Comparison of ENCODE assay signal across 17 cellular contexts in the genomic region with DNA sequence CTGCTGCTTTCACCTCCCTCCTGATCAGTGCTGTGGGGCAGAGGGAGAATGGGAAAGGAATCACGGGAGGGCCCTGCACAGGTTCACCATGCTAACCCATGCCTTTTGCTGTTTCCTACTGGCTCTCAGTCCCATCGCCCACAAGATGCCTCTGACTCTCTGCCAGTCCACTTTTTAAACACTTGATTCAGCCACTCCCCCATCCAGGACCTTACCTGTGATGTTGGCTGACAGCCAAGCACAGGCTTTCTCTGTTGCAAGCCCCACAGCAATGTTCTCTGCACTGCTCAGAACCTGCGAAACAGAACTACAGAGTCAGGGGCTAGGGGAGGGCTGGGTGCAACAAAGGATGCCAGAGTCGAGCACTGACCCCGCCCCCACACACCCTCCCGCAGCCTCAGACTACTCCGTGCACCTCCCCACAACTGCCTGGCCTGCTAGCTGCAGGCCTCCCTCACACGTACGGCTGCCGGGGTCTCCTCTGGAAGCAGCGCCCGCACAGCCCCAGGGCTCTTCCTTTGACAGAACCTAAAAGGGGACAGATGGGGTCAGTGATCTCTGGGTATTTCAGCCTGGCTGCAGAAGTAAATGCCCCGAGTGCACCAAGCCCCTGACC. TPM values are rescaled to one million over a fixed set of nuclear protein-coding genes. Genes with fewer than 3 reads are reported as not detected.
A peak's percentile ranks its signal among the peaks of the same experiment; 100 is the strongest.
DNase-seq lines count a peak whose midpoint lies in the region; ATAC-seq, FAIRE-seq and TF ChIP-seq lines count a peak whose summit lies in the region.
"Had no signal": no experiment of that assay in that cellular context is flagged by ENCODE, and none has a peak within 500 bp of the region (broad histone marks: within the 10 kb centered on the region; RNA-seq: fewer than 3 reads in every experiment).

No MANE protein-coding gene starts in this region.

- DNase-seq in DMS79 (lab: John Stamatoyannopoulos, UW) (peak; percentile 54), RWPE2 (ENCODE audit: low spot score) (no peak), HepG2 (ENCODE audit: low spot score) (no peak), cerebellar cortex (ENCODE audit: low spot score) (no peak)
- DNase-seq in activated T-cell treated with anti-CD3 and anti-CD28 coated beads, Interleukin-2, amount 50 U/mL, for 4 hours: no peak
- DNase-seq: activated CD4-positive, alpha-beta T cell treated with anti-CD3 and anti-CD28 coated beads for 1 hour; GF-D8; MM.1S; NCI-H226; occipital lobe; SHP77 treated with DMSO at 0.1 percent for 48 hours; stimulated activated CD4-positive, alpha-beta T cell treated with anti-CD3 and anti-CD28 coated beads, Interleukin-1b, Interleukin-23, amount 100 ng/mL, for 48 hours had no signal

- H3K9me3 Mint-ChIP-seq in activated T-cell treated with anti-CD3 and anti-CD28 coated beads, Interleukin-2, amount 50 U/mL, for 4 hours: no peaks in the 10 kb centered on the region

- H3K4me2 ChIP-seq in HepG2 (ENCODE audit: low read depth, low read length): no peak overlapping the region

- H3K27me3 ChIP-seq in RWPE2 (ENCODE audit: insufficient read depth, poor library complexity, severe bottlenecking): no peaks in the 10 kb centered on the region
- H3K27me3 ChIP-seq in HepG2 (ENCODE audit: control insufficient read depth in 1 of 2, insufficient read depth in 2 of 2, low read length in 2 of 2): no peaks in the 10 kb centered on the region
- H3K27me3 ChIP-seq: ascending aorta had no signal

- CTCF ChIA-PET in HepG2 (lab: Yijun Ruan, JAX; ENCODE audit: low intra/inter-chr PET ratio, low total read pairs): no interaction called here

- TF ChIP-seq POLR2A in HepG2 (IDR thresholded peaks at IDR 0.05; ENCODE audit: insufficient read depth in 1 of 2, low read depth in 2 of 2, low read length in 2 of 2): no peak

- intact Hi-C loops in HepG2 (cut with micrococcal nuclease; ENCODE audit: unreplicated experiment): no loop called here

- 98% methylated on average over 13 of the region's 13 CpGs for WGBS in HepG2 (ENCODE audit: low lambda C conversion rate)

- TF ChIP-seq RAD21 in Ishikawa (IDR thresholded peaks at IDR 0.05; ENCODE audit: low read depth) (no peak), HepG2 (CRISPR knock-in tag; IDR thresholded peaks at IDR 0.05) (no peak)

- H2AFZ ChIP-seq in HepG2 (ENCODE audit: low read length): no peak overlapping the region

- no peak overlapping the region for H3K4me3 Mint-ChIP-seq in activated T-cell treated with anti-CD3 and anti-CD28 coated beads, Interleukin-2, amount 50 U/mL, for 4 hours

- H3K9ac ChIP-seq in HepG2 (ENCODE audit: insufficient read depth, low read depth, low read length): no peak overlapping the region

- ATAC-seq in RWPE2 (ENCODE audit: low read depth) (peak; percentile 22), HepG2 (no peak), GM21515 (IDR thresholded peaks at IDR 0.05; ENCODE audit: unreplicated experiment) (no peak)
- no peak for ATAC-seq in activated T-cell treated with anti-CD3 and anti-CD28 coated beads, Interleukin-2, amount 50 U/mL, for 4 hours

- H3K27me3 Mint-ChIP-seq in activated T-cell treated with anti-CD3 and anti-CD28 coated beads, Interleukin-2, amount 50 U/mL, for 4 hours (ENCODE audit: low read depth): no peaks in the 10 kb centered on the region

- H3K79me2 ChIP-seq in HepG2 (ENCODE audit: insufficient read depth, low read length): no peaks in the 10 kb centered on the region

- H3K4me3 ChIP-seq in RWPE2 (ENCODE audit: severe bottlenecking): no peak overlapping the region
- H3K4me3 ChIP-seq in HepG2 (replicated peaks in 1 of 3; ENCODE audit: insufficient read depth in 1 of 3, low read depth in 2 of 3, low read length in 3 of 3): no peak overlapping the region
- H3K4me3 ChIP-seq: ascending aorta had no signal

- H3K36me3 ChIP-seq in RWPE2 (ENCODE audit: low read depth) (peaks cover 92% of the 10 kb centered on the region), HepG2 (replicated peaks in 1 of 2; ENCODE audit: control insufficient read depth in 1 of 2, insufficient read depth in 2 of 2, low read length in 2 of 2) (peaks cover 57 to 92% of the 10 kb centered on the region in 2 experiments)

- TF ChIP-seq CTCF in RWPE2 (IDR thresholded peaks at IDR 0.05; ENCODE audit: poor library complexity, severe bottlenecking) (no peak), HepG2 (CRISPR knock-in tag; IDR thresholded peaks at IDR 0.05) (no peak)

- H3K4me1 ChIP-seq in RWPE2 (ENCODE audit: insufficient read depth, poor library complexity, severe bottlenecking): no peaks in the 10 kb centered on the region
- H3K4me1 ChIP-seq in HepG2 (ENCODE audit: insufficient read depth, low read length): no peaks in the 10 kb centered on the region
- H3K4me1 ChIP-seq: ascending aorta had no signal

- no peak for FAIRE-seq in HepG2 (lab: Jason Lieb, UNC)
- FAIRE-seq: GM12891 had no signal

- no TSS peak for BruUV-seq in HepG2 (replicated peaks; lab: Mats Ljungman, UMichigan)

- TF ChIP-seq EP300 in Ishikawa (IDR thresholded peaks at IDR 0.05; ENCODE audit: borderline replicate concordance) (no peak), HepG2 (IDR thresholded peaks at IDR 0.05; ENCODE audit: low read depth in 2 of 2, low read length in 2 of 2) (no peak), HepG2 (CRISPR knock-in tag; IDR thresholded peaks at IDR 0.05; ENCODE audit: borderline replicate concordance) (no peak)

- H3K36me3 Mint-ChIP-seq in activated T-cell treated with anti-CD3 and anti-CD28 coated beads, Interleukin-2, amount 50 U/mL, for 4 hours (ENCODE audit: insufficient read depth): peaks cover 42% of the 10 kb centered on the region

- H3K4me1 Mint-ChIP-seq in activated T-cell treated with anti-CD3 and anti-CD28 coated beads, Interleukin-2, amount 50 U/mL, for 4 hours (ENCODE audit: low read depth): no peaks in the 10 kb centered on the region

- in situ Hi-C loops in HepG2 (cut with HindIII; ENCODE audit: extremely low pct_ligation_motif_present, low pct_unique_long_range_greater_than_20kb): no loop called here

- H3K27ac ChIP-seq in RWPE2 (ENCODE audit: poor library complexity, severe bottlenecking): no peak overlapping the region
- no peak overlapping the region for H3K27ac ChIP-seq in HepG2 (ENCODE audit: extremely low read length, insufficient read depth, low read length)
- H3K27ac ChIP-seq: ascending aorta, epithelial cell of prostate had no signal

- no peaks in the 10 kb centered on the region for H4K20me1 ChIP-seq in HepG2 (ENCODE audit: insufficient read depth, low read length)

- no peaks in the 10 kb centered on the region for H3K9me3 ChIP-seq in RWPE2 (ENCODE audit: severe bottlenecking)
- H3K9me3 ChIP-seq in HepG2 (ENCODE audit: low read length): no peaks in the 10 kb centered on the region
- H3K9me3 ChIP-seq: ascending aorta had no signal

- POLR2A ChIA-PET in HepG2 (lab: Yijun Ruan, JAX): no interaction called here

TF ChIP-seq in Ishikawa, 13 proteins besides CTCF, POLR2A, EP300 and RAD21:
- TF ChIP-seq FOXM1 (IDR thresholded peaks at IDR 0.05; ENCODE audit: borderline replicate concordance, low read depth) (no peak), NFIC (IDR thresholded peaks at IDR 0.05) (peak; percentile 49), ZBTB7A (IDR thresholded peaks at IDR 0.05; ENCODE audit: low read depth) (no peak)

TF ChIP-seq in HepG2, 621 proteins besides CTCF, POLR2A, EP300 and RAD21:
- TF ChIP-seq ZNF558 (CRISPR knock-in tag; IDR thresholded peaks at IDR 0.05; ENCODE audit: borderline replicate concordance): no peak
- TF ChIP-seq RBM22 (optimal IDR thresholded peaks at IDR 0.05; ENCODE audit: low read length): peak; percentile 14
- no peak for TF ChIP-seq NR2F6 (IDR thresholded peaks at IDR 0.05)
- no peak for TF ChIP-seq NR2F6 (CRISPR knock-in tag; IDR thresholded peaks at IDR 0.05)
TF ChIP-seq in HepG2: peak in this region for 1.

RNA-seq across cellular contexts. Expression of a gene that starts 9.1 kb away (rescaled TPM):
- total RNA-seq in HepG2 (2016; rRNA removed; fragmentation: Illumina TruSeq; extraction: Trizol): 10.8 and 16.1 TPM in 2 replicates
- total RNA-seq in HepG2 (2016; cell fraction: cytosol; rRNA removed; fragmentation: Illumina TruSeq; extraction: Trizol; ENCODE audit: low read depth): 5.1 and 5.9 TPM in 2 replicates
- total RNA-seq in HepG2 (2016; cell fraction: insoluble cytoplasmic fraction; rRNA removed; fragmentation: Illumina TruSeq; extraction: Trizol): 8.8 and 15.2 TPM in 2 replicates
- 6.3 and 6.5 TPM in 2 replicates for total RNA-seq in HepG2 (2016; cell fraction: membrane; rRNA removed; fragmentation: Illumina TruSeq; extraction: Trizol)
- 17.7 and 18.9 TPM in 2 replicates for total RNA-seq in HepG2 (2016; cell fraction: nucleus; rRNA removed; fragmentation: Illumina TruSeq; extraction: Trizol)
- 5.0 and 7.3 TPM in 2 replicates for polyA plus RNA-seq in HepG2 (2011; rRNA removed)
- polyA plus RNA-seq in HepG2 (2011; cell fraction: cytosol; rRNA removed): 3.8 and 4.0 TPM in 2 replicates
- 19.5 and 23.8 TPM in 2 replicates for polyA plus RNA-seq in HepG2 (2011; cell fraction: nucleus; rRNA removed)
- 7.2 and 7.6 TPM in 2 replicates for polyA plus RNA-seq in HepG2 (2012)
- polyA plus RNA-seq in HepG2 (2016; cell fraction: cytosol; fragmentation: Illumina TruSeq; extraction: Trizol; ENCODE audit: low read depth): 1.5 and 1.7 TPM in 2 replicates
- polyA plus RNA-seq in HepG2 (2016; cell fraction: insoluble cytoplasmic fraction; fragmentation: Illumina TruSeq; extraction: Trizol; ENCODE audit: low read depth): 7.6 and 9.1 TPM in 2 replicates
- polyA plus RNA-seq in HepG2 (2016; cell fraction: membrane; fragmentation: Illumina TruSeq; extraction: Trizol; ENCODE audit: low read depth): 2.6 and 3.4 TPM in 2 replicates
- polyA plus RNA-seq in HepG2 (2016; cell fraction: nucleus; fragmentation: Illumina TruSeq; extraction: Trizol; ENCODE audit: insufficient read depth, low read depth): 33.4 and 36.1 TPM in 2 replicates
- 9.8 and 12.9 TPM in 2 replicates for polyA minus RNA-seq in HepG2 (2011; rRNA and poly(A)+ RNA removed; ENCODE audit: low replicate concordance)
- polyA minus RNA-seq in HepG2 (2011; cell fraction: cytosol; rRNA and poly(A)+ RNA removed): 4.0 and 5.0 TPM in 2 replicates
- polyA minus RNA-seq in HepG2 (2011; cell fraction: nucleus; rRNA and poly(A)+ RNA removed): 16.9 and 18.9 TPM in 2 replicates
- total RNA-seq in activated T-cell treated with anti-CD3 and anti-CD28 coated beads, Interleukin-2, amount 50 U/mL, for 4 hours: 10 to 100 TPM; 12.8 to 17.1 (median 13.7) TPM
